9 cellular contexts compared by ENCODE assay signal in genomic region chr10:7789390-7789789, GRCh38. TPM values are rescaled to one million over a fixed set of nuclear protein-coding genes. Genes with fewer than 3 reads are reported as not detected.
DNase-seq lines count a peak whose midpoint lies in the region; ATAC-seq, FAIRE-seq and TF ChIP-seq lines count a peak whose summit lies in the region.
"Had no signal": no experiment of that assay in that cellular context is flagged by ENCODE, and none has a peak within 500 bp of the region (broad histone marks: within the 10 kb centered on the region; RNA-seq: fewer than 3 reads in every experiment).

No MANE protein-coding gene starts in this region.

- peak; percentile 22 for DNase-seq in ACHN
- DNase-seq in astrocyte of the spinal cord (ENCODE audit: low read depth, low spot score), result peak; percentile 16
- DNase-seq in HepG2 (ENCODE audit: low spot score), result peak; percentile 21
- DNase-seq in NOMO-1 treated with dmso at 0.1 percent for 144 hours (lab: John Stamatoyannopoulos, UW; ENCODE audit: unreplicated experiment), result no peak
- DNase-seq in NCI-H187 (lab: John Stamatoyannopoulos, UW), result no peak
- no peak for DNase-seq in SIG-M5 (lab: John Stamatoyannopoulos, UW)
- no peak for DNase-seq in activated CD8-positive, alpha-beta memory T cell treated with anti-CD3 and anti-CD28 coated beads, Interleukin-2, amount 10 ng/mL, durations not matched to agents 7 days and 5 days
- DNase-seq: glutamatergic neuron had no signal

- no peak for ATAC-seq in HepG2
- ATAC-seq in activated CD8-positive, alpha-beta memory T cell treated with anti-CD3 and anti-CD28 coated beads, Interleukin-2, amount 10 ng/mL, durations not matched to agents 7 days and 5 days, result no peak

- H3K36me3 ChIP-seq in HUES6 (ENCODE audit: control insufficient read depth, insufficient read depth, low read length), result peaks cover 15% of the 10 kb centered on the region; the same call in 1 of the 2 replicates
- H3K36me3 ChIP-seq in HepG2 (replicated peaks in 1 of 2; ENCODE audit: control insufficient read depth in 1 of 2, insufficient read depth in 2 of 2, low read length in 2 of 2), result peaks cover 1 to 8% of the 10 kb centered on the region in 2 experiments; a peak in 3 of 5 replicates

- H3K9ac ChIP-seq in HUES6 (ENCODE audit: low read length) (peak overlapping the region; percentile 99), HepG2 (ENCODE audit: insufficient read depth, low read depth, low read length) (peak overlapping the region; percentile 97)

- peaks cover 96% of the 10 kb centered on the region for H3K79me2 ChIP-seq in HepG2 (ENCODE audit: insufficient read depth, low read length)

- 25% methylated on average over 3 of the region's 3 CpGs for WGBS in HepG2 (ENCODE audit: low lambda C conversion rate)

- peaks cover 49% of the 10 kb centered on the region for H4K20me1 ChIP-seq in HepG2 (ENCODE audit: insufficient read depth, low read length)

- no peak for TF ChIP-seq EP300 in HepG2 (IDR thresholded peaks at IDR 0.05; ENCODE audit: low read depth in 2 of 2, low read length in 2 of 2)
- TF ChIP-seq EP300 in HepG2 (CRISPR knock-in tag; IDR thresholded peaks at IDR 0.05; ENCODE audit: borderline replicate concordance), result no peak

- H3K9me3 ChIP-seq in HUES6 (ENCODE audit: control insufficient read depth, insufficient read depth, low read depth, low read length), result no peaks in the 10 kb centered on the region
- no peaks in the 10 kb centered on the region for H3K9me3 ChIP-seq in HepG2 (ENCODE audit: low read length)

- POLR2A ChIA-PET in HepG2 (lab: Yijun Ruan, JAX), result interaction anchor here (1.1 to 3.5 kb wide), 5 partner anchors 10 to 89 kb away, joined by 3 to 56 read pairs (median 12); partner anchors contain the start of gene TAF3

- TF ChIP-seq RAD21 in HepG2 (CRISPR knock-in tag; IDR thresholded peaks at IDR 0.05), result no peak

- BruUV-seq in HepG2 (replicated peaks; lab: Mats Ljungman, UMichigan), result no TSS peak

- FAIRE-seq in HepG2 (lab: Jason Lieb, UNC), result no peak

- in situ Hi-C loops in ACHN (cut with HindIII; ENCODE audit: low pct_ligation_motif_present, low pct_unique_long_range_greater_than_20kb, low sequenced_read_pairs) (no loop called here), astrocyte of the spinal cord (cut with HindIII; ENCODE audit: low sequenced_read_pairs) (no loop called here), HepG2 (cut with HindIII; ENCODE audit: extremely low pct_ligation_motif_present, low pct_unique_long_range_greater_than_20kb) (no loop called here)

- H3K36me3 Mint-ChIP-seq in activated CD8-positive, alpha-beta memory T cell treated with anti-CD3 and anti-CD28 coated beads, Interleukin-2, amount 10 ng/mL, durations not matched to agents 7 days and 5 days, result peaks cover 23% of the 10 kb centered on the region

- no peak overlapping the region for H2AFZ ChIP-seq in HepG2 (ENCODE audit: low read length)

- H3K4me3 Mint-ChIP-seq in activated CD8-positive, alpha-beta memory T cell treated with anti-CD3 and anti-CD28 coated beads, Interleukin-2, amount 10 ng/mL, durations not matched to agents 7 days and 5 days, result no peak overlapping the region

- CTCF ChIA-PET in HepG2 (lab: Yijun Ruan, JAX; ENCODE audit: low intra/inter-chr PET ratio, low total read pairs), result no interaction called here
- CTCF ChIA-PET in activated CD8-positive, alpha-beta memory T cell treated with anti-CD3 and anti-CD28 coated beads, Interleukin-2, amount 10 ng/mL, durations not matched to agents 7 days and 5 days (lab: Charles Lee), result interaction anchor here (1.1 to 1.8 kb wide), 4 partner anchors 8 to 380 kb away, joined by 3 to 6 read pairs (median 3); partner anchors contain the start of gene TAF3

- H3K4me1 ChIP-seq in HUES6 (ENCODE audit: control insufficient read depth, insufficient read depth, low read length) (peaks cover 15% of the 10 kb centered on the region), HepG2 (ENCODE audit: insufficient read depth, low read length) (peaks cover 72% of the 10 kb centered on the region)

- H3K4me3 ChIP-seq in HUES6 (ENCODE audit: low read depth, low read length) (peak overlapping the region; percentile 90), astrocyte of the spinal cord (ENCODE audit: low read depth, low read length) (peak overlapping the region; percentile 99), HepG2 (replicated peaks in 1 of 3; ENCODE audit: insufficient read depth in 1 of 3, low read depth in 2 of 3, low read length in 3 of 3) (peak overlapping the region; percentile 72 to 99 (median 96))

- H3K27ac Mint-ChIP-seq in activated CD8-positive, alpha-beta memory T cell treated with anti-CD3 and anti-CD28 coated beads, Interleukin-2, amount 10 ng/mL, durations not matched to agents 7 days and 5 days, result no peak overlapping the region

- no peaks in the 10 kb centered on the region for H3K27me3 Mint-ChIP-seq in activated CD8-positive, alpha-beta memory T cell treated with anti-CD3 and anti-CD28 coated beads, Interleukin-2, amount 10 ng/mL, durations not matched to agents 7 days and 5 days

- peak overlapping the region; percentile 77 for H3K4me2 ChIP-seq in HepG2 (ENCODE audit: low read depth, low read length)

- intact Hi-C loops in HepG2 (cut with micrococcal nuclease; ENCODE audit: unreplicated experiment), result loop anchor here (2.0 to 10.0 kb wide), 2 partner anchors 29 to 1515 kb away; partner anchors contain the start of gene TAF3

- no peak for TF ChIP-seq POLR2A in HepG2 (IDR thresholded peaks at IDR 0.05; ENCODE audit: insufficient read depth in 1 of 2, low read depth in 2 of 2, low read length in 2 of 2)

- no peak overlapping the region for H3K27ac ChIP-seq in HUES6 (ENCODE audit: low read depth, low read length)
- H3K27ac ChIP-seq in HepG2 (ENCODE audit: extremely low read length, insufficient read depth, low read length), result no peak overlapping the region

- H3K4me1 Mint-ChIP-seq in activated CD8-positive, alpha-beta memory T cell treated with anti-CD3 and anti-CD28 coated beads, Interleukin-2, amount 10 ng/mL, durations not matched to agents 7 days and 5 days, result peaks cover 60% of the 10 kb centered on the region

- TF ChIP-seq CTCF in astrocyte of the spinal cord (IDR thresholded peaks at IDR 0.05; ENCODE audit: low read depth, low read length) (no peak), HepG2 (CRISPR knock-in tag; IDR thresholded peaks at IDR 0.05) (no peak)

- H3K27me3 ChIP-seq in HUES6 (ENCODE audit: control insufficient read depth, insufficient read depth, low read length), result no peaks in the 10 kb centered on the region
- no peaks in the 10 kb centered on the region; a peak in 1 of 5 replicates for H3K27me3 ChIP-seq in HepG2 (ENCODE audit: control insufficient read depth in 1 of 2, insufficient read depth in 2 of 2, low read length in 2 of 2)

- no peaks in the 10 kb centered on the region for H3K9me3 Mint-ChIP-seq in activated CD8-positive, alpha-beta memory T cell treated with anti-CD3 and anti-CD28 coated beads, Interleukin-2, amount 10 ng/mL, durations not matched to agents 7 days and 5 days (ENCODE audit: low read depth)

RNA-seq across cellular contexts. Expression of gene ATP5F1C, which starts 1.4 kb away (rescaled TPM):
- 416 and 578 TPM in 2 replicates for total RNA-seq in HepG2 (2016; rRNA removed; fragmentation: Illumina TruSeq; extraction: Trizol)
- total RNA-seq in HepG2 (2016; cell fraction: cytosol; rRNA removed; fragmentation: Illumina TruSeq; extraction: Trizol; ENCODE audit: low read depth), result 310 and 312 TPM in 2 replicates
- total RNA-seq in HepG2 (2016; cell fraction: insoluble cytoplasmic fraction; rRNA removed; fragmentation: Illumina TruSeq; extraction: Trizol), result 377 and 636 TPM in 2 replicates
- 216 and 241 TPM in 2 replicates for total RNA-seq in HepG2 (2016; cell fraction: membrane; rRNA removed; fragmentation: Illumina TruSeq; extraction: Trizol)
- 154 and 197 TPM in 2 replicates for total RNA-seq in HepG2 (2016; cell fraction: nucleus; rRNA removed; fragmentation: Illumina TruSeq; extraction: Trizol)
- 306 and 407 TPM in 2 replicates for polyA plus RNA-seq in HepG2 (2011; rRNA removed)
- polyA plus RNA-seq in HepG2 (2011; cell fraction: cytosol; rRNA removed), result 194 and 253 TPM in 2 replicates
- polyA plus RNA-seq in HepG2 (2011; cell fraction: nucleus; rRNA removed), result 103 and 113 TPM in 2 replicates
- polyA plus RNA-seq in HepG2 (2012), result 284 and 407 TPM in 2 replicates
- 133 and 146 TPM in 2 replicates for polyA plus RNA-seq in HepG2 (2016; cell fraction: cytosol; fragmentation: Illumina TruSeq; extraction: Trizol; ENCODE audit: low read depth)
- 505 and 556 TPM in 2 replicates for polyA plus RNA-seq in HepG2 (2016; cell fraction: insoluble cytoplasmic fraction; fragmentation: Illumina TruSeq; extraction: Trizol; ENCODE audit: low read depth)
- polyA plus RNA-seq in HepG2 (2016; cell fraction: membrane; fragmentation: Illumina TruSeq; extraction: Trizol; ENCODE audit: low read depth), result 146 and 154 TPM in 2 replicates
- polyA plus RNA-seq in HepG2 (2016; cell fraction: nucleus; fragmentation: Illumina TruSeq; extraction: Trizol; ENCODE audit: insufficient read depth, low read depth), result 214 and 230 TPM in 2 replicates
- polyA minus RNA-seq in HepG2 (2011; rRNA and poly(A)+ RNA removed; ENCODE audit: low replicate concordance), result 118 and 140 TPM in 2 replicates
- 138 and 142 TPM in 2 replicates for polyA minus RNA-seq in HepG2 (2011; cell fraction: cytosol; rRNA and poly(A)+ RNA removed)
- 96.7 and 139 TPM in 2 replicates for polyA minus RNA-seq in HepG2 (2011; cell fraction: nucleus; rRNA and poly(A)+ RNA removed)
- total RNA-seq in activated CD8-positive, alpha-beta memory T cell treated with anti-CD3 and anti-CD28 coated beads, Interleukin-2, amount 10 ng/mL, durations not matched to agents 7 days and 5 days, result 100 to 1,000 TPM; 285 to 287 TPM

RNA-seq across cellular contexts. Expression of gene KIN, which starts 1.6 kb away (rescaled TPM):
- total RNA-seq in HepG2 (2016; rRNA removed; fragmentation: Illumina TruSeq; extraction: Trizol), result 23.2 and 34.6 TPM in 2 replicates
- 6.2 and 6.5 TPM in 2 replicates for total RNA-seq in HepG2 (2016; cell fraction: cytosol; rRNA removed; fragmentation: Illumina TruSeq; extraction: Trizol; ENCODE audit: low read depth)
- total RNA-seq in HepG2 (2016; cell fraction: insoluble cytoplasmic fraction; rRNA removed; fragmentation: Illumina TruSeq; extraction: Trizol), result 23.1 and 32.6 TPM in 2 replicates
- total RNA-seq in HepG2 (2016; cell fraction: membrane; rRNA removed; fragmentation: Illumina TruSeq; extraction: Trizol), result 4.8 and 7.1 TPM in 2 replicates
- 13.7 and 13.9 TPM in 2 replicates for total RNA-seq in HepG2 (2016; cell fraction: nucleus; rRNA removed; fragmentation: Illumina TruSeq; extraction: Trizol)
- 3.8 and 4.9 TPM in 2 replicates for polyA plus RNA-seq in HepG2 (2011; rRNA removed)
- polyA plus RNA-seq in HepG2 (2011; cell fraction: cytosol; rRNA removed), result 0.99 and 1.8 TPM in 2 replicates
- 3.1 and 4.2 TPM in 2 replicates for polyA plus RNA-seq in HepG2 (2011; cell fraction: nucleus; rRNA removed)
- polyA plus RNA-seq in HepG2 (2012), result 7.4 and 9.5 TPM in 2 replicates
- 2.2 and 2.8 TPM in 2 replicates for polyA plus RNA-seq in HepG2 (2016; cell fraction: cytosol; fragmentation: Illumina TruSeq; extraction: Trizol; ENCODE audit: low read depth)
- 37.5 and 38.1 TPM in 2 replicates for polyA plus RNA-seq in HepG2 (2016; cell fraction: insoluble cytoplasmic fraction; fragmentation: Illumina TruSeq; extraction: Trizol; ENCODE audit: low read depth)
- 2.8 and 5.0 TPM in 2 replicates for polyA plus RNA-seq in HepG2 (2016; cell fraction: membrane; fragmentation: Illumina TruSeq; extraction: Trizol; ENCODE audit: low read depth)
- 28.2 and 28.5 TPM in 2 replicates for polyA plus RNA-seq in HepG2 (2016; cell fraction: nucleus; fragmentation: Illumina TruSeq; extraction: Trizol; ENCODE audit: insufficient read depth, low read depth)
- polyA minus RNA-seq in HepG2 (2011; rRNA and poly(A)+ RNA removed; ENCODE audit: low replicate concordance), result 1.4 and 2.1 TPM in 2 replicates
- polyA minus RNA-seq in HepG2 (2011; cell fraction: cytosol; rRNA and poly(A)+ RNA removed), result 0.79 and 3.4 TPM in 2 replicates
- 15.2 and 16.6 TPM in 2 replicates for polyA minus RNA-seq in HepG2 (2011; cell fraction: nucleus; rRNA and poly(A)+ RNA removed)
- total RNA-seq in activated CD8-positive, alpha-beta memory T cell treated with anti-CD3 and anti-CD28 coated beads, Interleukin-2, amount 10 ng/mL, durations not matched to agents 7 days and 5 days, result 10 to 100 TPM; 12.9 to 15.0 TPM

RNA-seq across cellular contexts. Expression of gene TAF3, which starts 28.9 kb away (rescaled TPM):
- 2.9 TPM in 2 replicates for total RNA-seq in HepG2 (2016; rRNA removed; fragmentation: Illumina TruSeq; extraction: Trizol)
- total RNA-seq in HepG2 (2016; cell fraction: cytosol; rRNA removed; fragmentation: Illumina TruSeq; extraction: Trizol; ENCODE audit: low read depth), result 0.35 and 0.40 TPM in 2 replicates
- total RNA-seq in HepG2 (2016; cell fraction: insoluble cytoplasmic fraction; rRNA removed; fragmentation: Illumina TruSeq; extraction: Trizol), result 2.5 and 2.6 TPM in 2 replicates
- total RNA-seq in HepG2 (2016; cell fraction: membrane; rRNA removed; fragmentation: Illumina TruSeq; extraction: Trizol), result 1.9 and 2.1 TPM in 2 replicates
- total RNA-seq in HepG2 (2016; cell fraction: nucleus; rRNA removed; fragmentation: Illumina TruSeq; extraction: Trizol), result 4.4 TPM in 2 replicates
- polyA plus RNA-seq in HepG2 (2011; rRNA removed), result 1.4 and 1.7 TPM in 2 replicates
- 0.83 and 1.2 TPM in 2 replicates for polyA plus RNA-seq in HepG2 (2011; cell fraction: cytosol; rRNA removed)
- 1.3 and 1.4 TPM in 2 replicates for polyA plus RNA-seq in HepG2 (2011; cell fraction: nucleus; rRNA removed)
- polyA plus RNA-seq in HepG2 (2012), result 3.9 and 4.1 TPM in 2 replicates
- polyA plus RNA-seq in HepG2 (2016; cell fraction: cytosol; fragmentation: Illumina TruSeq; extraction: Trizol; ENCODE audit: low read depth), result 0.37 and 0.44 TPM in 2 replicates
- polyA plus RNA-seq in HepG2 (2016; cell fraction: insoluble cytoplasmic fraction; fragmentation: Illumina TruSeq; extraction: Trizol; ENCODE audit: low read depth), result 5.2 and 6.4 TPM in 2 replicates
- polyA plus RNA-seq in HepG2 (2016; cell fraction: membrane; fragmentation: Illumina TruSeq; extraction: Trizol; ENCODE audit: low read depth), result 1.3 and 1.7 TPM in 2 replicates
- polyA plus RNA-seq in HepG2 (2016; cell fraction: nucleus; fragmentation: Illumina TruSeq; extraction: Trizol; ENCODE audit: insufficient read depth, low read depth), result 5.2 and 5.9 TPM in 2 replicates
- 1.3 and 2.4 TPM in 2 replicates for polyA minus RNA-seq in HepG2 (2011; rRNA and poly(A)+ RNA removed; ENCODE audit: low replicate concordance)
- 1.5 and 2.0 TPM in 2 replicates for polyA minus RNA-seq in HepG2 (2011; cell fraction: cytosol; rRNA and poly(A)+ RNA removed)
- 6.8 and 7.2 TPM in 2 replicates for polyA minus RNA-seq in HepG2 (2011; cell fraction: nucleus; rRNA and poly(A)+ RNA removed)
- 10 to 100 TPM; 15.6 to 15.8 TPM for total RNA-seq in activated CD8-positive, alpha-beta memory T cell treated with anti-CD3 and anti-CD28 coated beads, Interleukin-2, amount 10 ng/mL, durations not matched to agents 7 days and 5 days

Comparison
In these comparisons a context has a peak if more than half of its experiments do, and no peak if none do; other contexts are left out.
1. DNase-seq: peak in ACHN (single experiment), astrocyte of the spinal cord (single experiment) and HepG2 (single experiment); none in NOMO-1 treated with dmso at 0.1 percent for 144 hours (single experiment), NCI-H187 (0 of 2), SIG-M5 (single experiment) and activated CD8-positive, alpha-beta memory T cell treated with anti-CD3 and anti-CD28 coated beads, Interleukin-2, amount 10 ng/mL, durations not matched to agents 7 days and 5 days (single experiment).
2. Peak in every context shown above with its lines, with median percentiles within 50 percentile points of each other: H3K4me3 ChIP-seq.